28 cellular contexts compared by ENCODE assay signal in genomic region chr3:127443581-127444375, GRCh38.
DNase-seq lines count a peak whose midpoint lies in the region; ATAC-seq, FAIRE-seq and TF ChIP-seq lines count a peak whose summit lies in the region.
"Had no signal": no experiment of that assay in that cellular context is flagged by ENCODE, and none has a peak within 500 bp of the region (broad histone marks: within the 10 kb centered on the region; RNA-seq: fewer than 3 reads in every experiment).

No MANE protein-coding gene starts in this region.

- H3K23me2 ChIP-seq in H1 (ENCODE audit: low read depth, low read length): 0 out of 2 replicates have a peak, but pooled peaks cover 1% of the 10 kb centered on the region

- in situ Hi-C loops in HepG2 (cut with HindIII; ENCODE audit: extremely low pct_ligation_motif_present, low pct_unique_long_range_greater_than_20kb): no loop called here

- H3K9me3 Mint-ChIP-seq in osteocyte (ENCODE audit: unreplicated experiment): no peaks in the 10 kb centered on the region
- H3K9me3 Mint-ChIP-seq: activated CD4-positive, alpha-beta T cell treated with anti-CD3 and anti-CD28 coated beads, Interleukin-2, amount 10 ng/mL, durations not matched to agents 7 days and 5 days; activated T-helper 1 cell treated with anti-CD3 and anti-CD28 coated beads, Interleukin-12 subunit alpha, Interleukin-12 subunit beta, Interleukin-2, Interleukin-4 antibody, amounts not matched to agents 30 ng/mL and 10 ng/mL and 1 ng/mL, durations not matched to agents 14 hours and 24 hours and 36 hours; central memory CD8-positive, alpha-beta T cell; nephron had no signal

- H3K9ac ChIP-seq in HepG2 (ENCODE audit: insufficient read depth, low read depth, low read length) (no peak overlapping the region), H1 (replicated peaks in 1 of 4; ENCODE audit: extremely low read depth in 1 of 4, low read depth in 3 of 4, low read length in 3 of 4) (no peak overlapping the region)
- H3K9ac ChIP-seq: BLaER1 had no signal

- no peak overlapping the region for H4K91ac ChIP-seq in H1 (replicated peaks; ENCODE audit: insufficient read length, low read length)

- H2BK20ac ChIP-seq in H1 (ENCODE audit: low read length): no peak overlapping the region

- H3K27ac ChIP-seq in right lobe of liver (no peak overlapping the region), HepG2 (ENCODE audit: extremely low read length, insufficient read depth, low read length) (no peak overlapping the region), H1 (ENCODE audit: low read depth, low read length) (no peak overlapping the region)
- H3K27ac ChIP-seq: BLaER1, dorsolateral prefrontal cortex, epithelial cell of prostate, heart right ventricle, SK-N-MC had no signal

- H3K4me3 Mint-ChIP-seq in osteocyte (ENCODE audit: unreplicated experiment): no peak overlapping the region
- H3K4me3 Mint-ChIP-seq: activated CD4-positive, alpha-beta T cell treated with anti-CD3 and anti-CD28 coated beads, Interleukin-2, amount 10 ng/mL, durations not matched to agents 7 days and 5 days; activated CD8-positive, alpha-beta memory T cell treated with anti-CD3 and anti-CD28 coated beads, Interleukin-2, amount 10 ng/mL, durations not matched to agents 7 days and 5 days; activated T-helper 1 cell treated with anti-CD3 and anti-CD28 coated beads, Interleukin-12 subunit alpha, Interleukin-12 subunit beta, Interleukin-2, Interleukin-4 antibody, amounts not matched to agents 30 ng/mL and 10 ng/mL and 1 ng/mL, durations not matched to agents 14 hours and 24 hours and 36 hours; central memory CD8-positive, alpha-beta T cell; nephron; T-helper 17 cell had no signal

- POLR2A ChIA-PET in HepG2 (lab: Yijun Ruan, JAX): no interaction called here
- POLR2A ChIA-PET in H1 (lab: Charles Lee; ENCODE audit: partially characterized antibody): interaction anchor here (1.5 kb wide), 1 partner anchor 9 kb away, joined by 3 read pairs; no protein-coding TSS in a partner anchor

- BruUV-seq in HepG2 (replicated peaks; lab: Mats Ljungman, UMichigan): no TSS peak

- H4K20me1 ChIP-seq in HepG2 (ENCODE audit: insufficient read depth, low read length): no peaks in the 10 kb centered on the region
- no peaks in the 10 kb centered on the region for H4K20me1 ChIP-seq in H1 (replicated peaks in 1 of 2; ENCODE audit: control insufficient read depth in 1 of 2, insufficient read depth in 2 of 2, low read length in 2 of 2)
- H4K20me1 ChIP-seq: BLaER1 had no signal

- TF ChIP-seq POLR2A in right lobe of liver (IDR thresholded peaks at IDR 0.05): no peak
- no peak for TF ChIP-seq POLR2A in HepG2 (IDR thresholded peaks at IDR 0.05; ENCODE audit: insufficient read depth in 1 of 2, low read depth in 2 of 2, low read length in 2 of 2)
- no peak for TF ChIP-seq POLR2A in H1 (IDR thresholded peaks at IDR 0.05; ENCODE audit: control extremely low read depth in 1 of 2, low read depth in 2 of 2, low read length in 2 of 2)

- no peak overlapping the region for H3K23ac ChIP-seq in H1 (ENCODE audit: insufficient read length)

- no peak overlapping the region for H3K4me3 ChIP-seq in right lobe of liver
- no peak overlapping the region for H3K4me3 ChIP-seq in HepG2 (replicated peaks in 1 of 3; ENCODE audit: insufficient read depth in 1 of 3, low read depth in 2 of 3, low read length in 3 of 3)
- no peak overlapping the region for H3K4me3 ChIP-seq in H1 (ENCODE audit: extremely low read depth in 1 of 4, insufficient read depth in 2 of 4, low read depth in 3 of 4, low read length in 4 of 4)
- H3K4me3 ChIP-seq: BLaER1, dorsolateral prefrontal cortex, GM12878, heart right ventricle, K562, SK-N-MC had no signal

- CTCF ChIA-PET in HepG2 (lab: Yijun Ruan, JAX; ENCODE audit: low intra/inter-chr PET ratio, low total read pairs) (no interaction called here), H1 (lab: Charles Lee; ENCODE audit: partially characterized antibody) (interaction anchor here (1.2 to 2.2 kb wide), 3 partner anchors 9 to 29 kb away, joined by 3 to 6 read pairs (median 6); no protein-coding TSS in a partner anchor)

- DNase-seq in right lobe of liver (peak; percentile 5 to 28 (median 28)), HepG2 (ENCODE audit: low spot score) (no peak), H1 (ENCODE audit: low read depth in 1 of 2, low spot score in 2 of 2) (peak in 1 of 2 experiments; percentile 36), osteocyte (ENCODE audit: extremely low spot score, unreplicated experiment) (peak; percentile 76), NCI-H2029 (lab: John Stamatoyannopoulos, UW) (no peak)
- no peak for DNase-seq in activated naive CD4-positive, alpha-beta T cell treated with anti-CD3 and anti-CD28 coated beads, Interleukin-2, amount 50 U/mL, for 16 hours
- DNase-seq: activated CD4-positive, alpha-beta T cell treated with anti-CD3 and anti-CD28 coated beads, Interleukin-2, amount 10 ng/mL, durations not matched to agents 7 days and 5 days; activated CD8-positive, alpha-beta memory T cell treated with anti-CD3 and anti-CD28 coated beads, Interleukin-2, amount 10 ng/mL, durations not matched to agents 7 days and 5 days; heart right ventricle; left colon; midbrain; NCI-H526; RPMI8226; stimulated activated CD4-positive, alpha-beta T cell treated with anti-CD3 and anti-CD28 coated beads, Interleukin-1b, Interleukin-23, amount 100 ng/mL, for 48 hours had no signal

- 0 out of 2 replicates have a peak overlapping the region, but pooled peaks have one; percentile 2 for H4K8ac ChIP-seq in H1 (ENCODE audit: extremely low read depth, insufficient read depth, low read length)

- no peak overlapping the region for H3K56ac ChIP-seq in H1 (replicated peaks; ENCODE audit: insufficient read length, low read depth, low read length)

- FAIRE-seq in HepG2 (lab: Jason Lieb, UNC) (no peak), H1 (lab: Jason Lieb, UNC) (no peak)
- FAIRE-seq: GM12878, H54, K562, urothelium cell line had no signal

- peaks cover 23% of the 10 kb centered on the region for H3K27me3 Mint-ChIP-seq in osteocyte (ENCODE audit: unreplicated experiment)
- H3K27me3 Mint-ChIP-seq: activated CD4-positive, alpha-beta T cell treated with anti-CD3 and anti-CD28 coated beads, Interleukin-2, amount 10 ng/mL, durations not matched to agents 7 days and 5 days had no signal

- H3K27me3 ChIP-seq in right lobe of liver: no peaks in the 10 kb centered on the region
- peaks cover 0 to 7% of the 10 kb centered on the region in 2 experiments; a peak in 3 of 5 replicates for H3K27me3 ChIP-seq in HepG2 (ENCODE audit: control insufficient read depth in 1 of 2, insufficient read depth in 2 of 2, low read length in 2 of 2)
- no peaks in the 10 kb centered on the region for H3K27me3 ChIP-seq in H1 (replicated peaks in 1 of 4; ENCODE audit: control insufficient read depth in 3 of 4, extremely low read depth in 1 of 4, insufficient read depth in 3 of 4, low read length in 3 of 4)
- H3K27me3 ChIP-seq: BLaER1, dorsolateral prefrontal cortex had no signal

- H3K4me2 ChIP-seq in HepG2 (ENCODE audit: low read depth, low read length): no peak overlapping the region
- H3K4me2 ChIP-seq in H1 (ENCODE audit: insufficient read depth in 1 of 2, low read depth in 2 of 2, low read length in 2 of 2): no peak overlapping the region
- H3K4me2 ChIP-seq: BLaER1 had no signal

- no peaks in the 10 kb centered on the region for H3K9me3 ChIP-seq in right lobe of liver
- H3K9me3 ChIP-seq in HepG2 (ENCODE audit: low read length): no peaks in the 10 kb centered on the region
- H3K9me3 ChIP-seq in H1 (ENCODE audit: insufficient read depth in 2 of 2, low read depth in 1 of 2, low read length in 1 of 2): no peaks in the 10 kb centered on the region
- H3K9me3 ChIP-seq: BLaER1, heart right ventricle had no signal

- H3K14ac ChIP-seq in H1 (ENCODE audit: insufficient read length): no peak overlapping the region

- H2AFZ ChIP-seq in HepG2 (ENCODE audit: low read length) (no peak overlapping the region), H1 (ENCODE audit: low read length) (no peak overlapping the region)

- no peak overlapping the region for H3K4ac ChIP-seq in H1 (replicated peaks; ENCODE audit: insufficient read length, low read depth, low read length)

- H2AK5ac ChIP-seq in H1 (ENCODE audit: low read depth, low read length): no peak overlapping the region

- H3K79me1 ChIP-seq in H1 (ENCODE audit: low read depth, low read length): no peaks in the 10 kb centered on the region

- TF ChIP-seq CTCF in right lobe of liver (IDR thresholded peaks at IDR 0.05) (no peak), HepG2 (CRISPR knock-in tag; IDR thresholded peaks at IDR 0.05) (no peak), H1 (IDR thresholded peaks at IDR 0.05; ENCODE audit: control extremely low read depth in 1 of 3, insufficient read depth in 1 of 3, low read depth in 1 of 3, low read length in 3 of 3) (no peak), osteocyte (IDR thresholded peaks at IDR 0.05) (no peak)

- H3K79me2 ChIP-seq in HepG2 (ENCODE audit: insufficient read depth, low read length): no peaks in the 10 kb centered on the region
- no peaks in the 10 kb centered on the region for H3K79me2 ChIP-seq in H1 (ENCODE audit: control insufficient read depth in 1 of 2, insufficient read depth in 2 of 2, low read length in 2 of 2)

- H2BK120ac ChIP-seq in H1 (replicated peaks; ENCODE audit: low read depth, low read length): no peak overlapping the region

- intact Hi-C loops in right lobe of liver (cut with DNase I) (no loop called here), HepG2 (cut with micrococcal nuclease; ENCODE audit: unreplicated experiment) (no loop called here)

- H3K36me3 ChIP-seq in right lobe of liver: no peaks in the 10 kb centered on the region
- H3K36me3 ChIP-seq in HepG2 (replicated peaks in 1 of 2; ENCODE audit: control insufficient read depth in 1 of 2, insufficient read depth in 2 of 2, low read length in 2 of 2): no peaks in the 10 kb centered on the region
- no peaks in the 10 kb centered on the region for H3K36me3 ChIP-seq in H1 (ENCODE audit: control insufficient read depth in 2 of 4, insufficient read depth in 4 of 4, low read length in 3 of 4)
- H3K36me3 ChIP-seq: BLaER1, heart right ventricle had no signal

- no peak overlapping the region for H3K18ac ChIP-seq in H1 (ENCODE audit: extremely low read depth, low read length)

- ATAC-seq in right lobe of liver: peak in 1 of 4 donors; percentile 9
- ATAC-seq in HepG2: no peak
- no peak for ATAC-seq in GM21526 (IDR thresholded peaks at IDR 0.05; ENCODE audit: low FRiP score, unreplicated experiment)
- ATAC-seq: activated CD8-positive, alpha-beta memory T cell treated with anti-CD3 and anti-CD28 coated beads, Interleukin-2, amount 10 ng/mL, durations not matched to agents 7 days and 5 days; GM12878; heart right ventricle; K562; left colon; T-helper 17 cell had no signal

- no peak overlapping the region for H4K5ac ChIP-seq in H1 (ENCODE audit: insufficient read length, low read depth, low read length)

- no peak for TF ChIP-seq RAD21 in HepG2 (CRISPR knock-in tag; IDR thresholded peaks at IDR 0.05)
- no peak for TF ChIP-seq RAD21 in H1 (IDR thresholded peaks at IDR 0.05 in 1 of 2, conservative IDR thresholded peaks at IDR 0.05 in 1 of 2; ENCODE audit: low read depth in 2 of 2, low read length in 2 of 2)

- TF ChIP-seq EP300 in HepG2 (IDR thresholded peaks at IDR 0.05; ENCODE audit: low read depth in 2 of 2, low read length in 2 of 2): no peak
- no peak for TF ChIP-seq EP300 in HepG2 (CRISPR knock-in tag; IDR thresholded peaks at IDR 0.05; ENCODE audit: borderline replicate concordance)
- no peak for TF ChIP-seq EP300 in H1 (IDR thresholded peaks at IDR 0.05; ENCODE audit: borderline replicate concordance in 1 of 2, low read depth in 2 of 2, low read length in 2 of 2)

- H2BK12ac ChIP-seq in H1 (ENCODE audit: low read depth, low read length): no peak overlapping the region

- no peak overlapping the region for H2BK15ac ChIP-seq in H1 (ENCODE audit: low read length)

- WGBS in right lobe of liver (ENCODE audit: insufficient coverage, low coverage, low lambda C conversion rate, missing lambda C conversion rate): 56% methylated on average over 3 of the region's 15 CpGs
- WGBS in HepG2 (ENCODE audit: low lambda C conversion rate): 20% methylated on average over 5 of the region's 15 CpGs
- WGBS in H1 (ENCODE audit: extremely low coverage in 1 of 2, insufficient coverage in 1 of 2, insufficient read length in 1 of 2, insufficient replicate concordance in 2 of 2, low coverage in 1 of 2, low lambda C conversion rate in 2 of 2, missing lambda C conversion rate in 1 of 2), 2 experiments: 90% methylated on average over 14 of the region's 15 CpGs; no CpG with 5 or more reads in 1 of the 2 experiments

- no peak overlapping the region for H3K27ac Mint-ChIP-seq in osteocyte (ENCODE audit: unreplicated experiment)
- H3K27ac Mint-ChIP-seq: activated CD4-positive, alpha-beta T cell treated with anti-CD3 and anti-CD28 coated beads, Interleukin-2, amount 10 ng/mL, durations not matched to agents 7 days and 5 days; activated CD8-positive, alpha-beta memory T cell treated with anti-CD3 and anti-CD28 coated beads, Interleukin-2, amount 10 ng/mL, durations not matched to agents 7 days and 5 days; activated T-helper 1 cell treated with anti-CD3 and anti-CD28 coated beads, Interleukin-12 subunit alpha, Interleukin-12 subunit beta, Interleukin-2, Interleukin-4 antibody, amounts not matched to agents 30 ng/mL and 10 ng/mL and 1 ng/mL, durations not matched to agents 14 hours and 24 hours and 36 hours; nephron; progenitor cell of endocrine pancreas; T-helper 17 cell had no signal

- no peaks in the 10 kb centered on the region for H3K4me1 ChIP-seq in right lobe of liver
- H3K4me1 ChIP-seq in HepG2 (ENCODE audit: insufficient read depth, low read length): no peaks in the 10 kb centered on the region
- H3K4me1 ChIP-seq in H1 (replicated peaks in 1 of 4; ENCODE audit: control insufficient read depth in 3 of 4, insufficient read depth in 4 of 4, low read length in 3 of 4): no peaks in the 10 kb centered on the region
- H3K4me1 ChIP-seq: BLaER1, heart right ventricle had no signal

- no peaks in the 10 kb centered on the region for H3K36me3 Mint-ChIP-seq in osteocyte (ENCODE audit: unreplicated experiment)
- H3K36me3 Mint-ChIP-seq: activated CD8-positive, alpha-beta memory T cell treated with anti-CD3 and anti-CD28 coated beads, Interleukin-2, amount 10 ng/mL, durations not matched to agents 7 days and 5 days had no signal

- H2BK5ac ChIP-seq in H1 (ENCODE audit: low read depth, low read length): no peak overlapping the region

- no peaks in the 10 kb centered on the region for H3K4me1 Mint-ChIP-seq in osteocyte (ENCODE audit: unreplicated experiment)
- H3K4me1 Mint-ChIP-seq: activated CD4-positive, alpha-beta T cell treated with anti-CD3 and anti-CD28 coated beads, Interleukin-2, amount 10 ng/mL, durations not matched to agents 7 days and 5 days; activated CD8-positive, alpha-beta memory T cell treated with anti-CD3 and anti-CD28 coated beads, Interleukin-2, amount 10 ng/mL, durations not matched to agents 7 days and 5 days; central memory CD8-positive, alpha-beta T cell; nephron had no signal

Comparison
In these comparisons a context has a peak if more than half of its experiments do, and no peak if none do; other contexts are left out.
1. DNase-seq: peak in right lobe of liver (3 of 3) and osteocyte (single experiment); none in HepG2 (single experiment), activated naive CD4-positive, alpha-beta T cell treated with anti-CD3 and anti-CD28 coated beads, Interleukin-2, amount 50 U/mL, for 16 hours (single experiment) and NCI-H2029 (single experiment).